ENCODE assay signal across 8 cellular contexts in the genomic region with DNA sequence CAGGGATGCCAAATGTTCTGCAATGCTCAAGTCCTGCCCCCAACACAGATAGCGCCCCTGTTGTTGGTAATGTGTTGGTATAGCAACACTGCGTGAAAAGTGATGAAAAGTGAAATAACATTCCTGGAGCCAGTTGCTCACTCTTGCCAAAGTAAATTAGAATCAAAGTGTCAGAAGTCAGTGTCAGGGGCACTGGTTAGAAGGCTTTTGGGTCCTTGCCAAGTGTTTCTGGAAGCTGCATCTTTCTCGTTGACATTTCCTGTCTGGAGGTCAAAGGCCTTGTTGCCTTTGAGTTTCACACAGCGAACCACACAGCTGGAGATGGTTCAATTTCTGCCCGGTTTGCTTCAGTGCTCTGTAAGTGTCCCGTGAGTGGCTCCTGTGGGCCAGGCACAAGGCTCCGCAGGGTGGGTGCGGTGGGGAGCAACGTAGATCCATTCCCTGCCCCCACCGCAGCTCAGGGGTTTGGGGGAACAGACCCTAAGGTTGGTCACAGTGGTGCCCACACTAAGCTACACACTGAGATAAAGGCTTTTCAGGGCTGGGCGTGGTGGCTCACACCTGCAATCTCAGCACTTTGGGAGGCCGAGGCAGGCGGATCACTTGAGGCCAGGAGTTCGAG. TPM values are rescaled to one million over a fixed set of nuclear protein-coding genes. Genes with fewer than 3 reads are reported as not detected.
DNase-seq lines count a peak whose midpoint lies in the region; ATAC-seq lines count a peak whose summit lies in the region.
"Had no signal": no experiment of that assay in that cellular context is flagged by ENCODE, and none has a peak within 500 bp of the region (broad histone marks: within the 10 kb centered on the region; RNA-seq: fewer than 3 reads in every experiment).

No MANE protein-coding gene starts in this region.

- H3K9me3 ChIP-seq in BLaER1 = no peaks in the 10 kb centered on the region
- H3K9me3 ChIP-seq: stomach had no signal

- H3K27me3 Mint-ChIP-seq in activated T-cell treated with anti-CD3 and anti-CD28 coated beads, Interleukin-2, amount 50 U/mL, for 24 hours = no peaks in the 10 kb centered on the region

- H3K4me3 Mint-ChIP-seq in activated T-cell treated with anti-CD3 and anti-CD28 coated beads, Interleukin-2, amount 50 U/mL, for 24 hours = no peak overlapping the region

- H3K27me3 ChIP-seq in BLaER1 = peaks cover 7% of the 10 kb centered on the region; the same call in 1 of the 2 replicates
- H3K27me3 ChIP-seq: stomach had no signal

- peak overlapping the region; percentile 71 for H3K4me2 ChIP-seq in BLaER1

- no peaks in the 10 kb centered on the region for H3K36me3 ChIP-seq in BLaER1
- H3K36me3 ChIP-seq: stomach had no signal

- no peak overlapping the region for H3K9ac ChIP-seq in BLaER1

- peaks cover 59% of the 10 kb centered on the region for H3K4me1 ChIP-seq in BLaER1

- H3K4me1 Mint-ChIP-seq in activated T-cell treated with anti-CD3 and anti-CD28 coated beads, Interleukin-2, amount 50 U/mL, for 24 hours (ENCODE audit: low read depth) = peaks cover 43% of the 10 kb centered on the region

- H3K27ac ChIP-seq in BLaER1 = 0 out of 2 replicates have a peak overlapping the region, but pooled peaks have one; percentile 31
- H3K27ac ChIP-seq: stomach had no signal

- H3K4me3 ChIP-seq in BLaER1 = no peak overlapping the region
- H3K4me3 ChIP-seq: stomach had no signal

- H3K36me3 Mint-ChIP-seq in activated T-cell treated with anti-CD3 and anti-CD28 coated beads, Interleukin-2, amount 50 U/mL, for 24 hours (ENCODE audit: low read depth) = no peaks in the 10 kb centered on the region

- DNase-seq in M059J (ENCODE audit: low read depth) (peak; percentile 41), epidermal melanocyte (ENCODE audit: insufficient read length, low spot score) (peak; percentile 9), SKM-1 (lab: John Stamatoyannopoulos, UW; ENCODE audit: unreplicated experiment) (no peak)
- no peak for DNase-seq in activated T-cell treated with anti-CD3 and anti-CD28 coated beads, Interleukin-2, amount 50 U/mL, for 24 hours
- DNase-seq: NCI-H2171, stomach had no signal

- H3K27ac Mint-ChIP-seq in activated T-cell treated with anti-CD3 and anti-CD28 coated beads, Interleukin-2, amount 50 U/mL, for 24 hours = no peak overlapping the region

- no peaks in the 10 kb centered on the region for H3K9me3 Mint-ChIP-seq in activated T-cell treated with anti-CD3 and anti-CD28 coated beads, Interleukin-2, amount 50 U/mL, for 24 hours

- no peak for ATAC-seq in GM18861 (IDR thresholded peaks at IDR 0.05; ENCODE audit: unreplicated experiment)

- no peaks in the 10 kb centered on the region for H4K20me1 ChIP-seq in BLaER1

RNA-seq across cellular contexts. Expression of gene SLC16A5, which starts 3.6 kb away (rescaled TPM):
- total RNA-seq in M059J (2014; rRNA removed; shearing (Covaris generic)) = 0.07 TPM in 1 of 2 replicates, not detected in the other

RNA-seq across cellular contexts. Expression of gene ARMC7, which starts 25.6 kb away (rescaled TPM):
- total RNA-seq in M059J (2014; rRNA removed; shearing (Covaris generic)) = 4.8 and 6.1 TPM in 2 replicates

RNA-seq across cellular contexts. Expression of gene KCTD2, which starts 37.1 kb away (rescaled TPM):
- total RNA-seq in M059J (2014; rRNA removed; shearing (Covaris generic)) = 18.9 and 25.1 TPM in 2 replicates

RNA-seq across cellular contexts. Expression of gene ATP5PD, which starts 37.4 kb away (rescaled TPM):
- 440 and 491 TPM in 2 replicates for total RNA-seq in M059J (2014; rRNA removed; shearing (Covaris generic))

RNA-seq across cellular contexts. Expression of gene NT5C, which starts 47.4 kb away (rescaled TPM):
- 28.7 and 39.4 TPM in 2 replicates for total RNA-seq in M059J (2014; rRNA removed; shearing (Covaris generic))

Comparison
In these comparisons a context has a peak if more than half of its experiments do, and no peak if none do; other contexts are left out.
1. DNase-seq: peak in M059J (single experiment) and epidermal melanocyte (single experiment); none in activated T-cell treated with anti-CD3 and anti-CD28 coated beads, Interleukin-2, amount 50 U/mL, for 24 hours (single experiment) and SKM-1 (single experiment).